ENCODE assay signal across 1 cellular context in the genomic region with DNA sequence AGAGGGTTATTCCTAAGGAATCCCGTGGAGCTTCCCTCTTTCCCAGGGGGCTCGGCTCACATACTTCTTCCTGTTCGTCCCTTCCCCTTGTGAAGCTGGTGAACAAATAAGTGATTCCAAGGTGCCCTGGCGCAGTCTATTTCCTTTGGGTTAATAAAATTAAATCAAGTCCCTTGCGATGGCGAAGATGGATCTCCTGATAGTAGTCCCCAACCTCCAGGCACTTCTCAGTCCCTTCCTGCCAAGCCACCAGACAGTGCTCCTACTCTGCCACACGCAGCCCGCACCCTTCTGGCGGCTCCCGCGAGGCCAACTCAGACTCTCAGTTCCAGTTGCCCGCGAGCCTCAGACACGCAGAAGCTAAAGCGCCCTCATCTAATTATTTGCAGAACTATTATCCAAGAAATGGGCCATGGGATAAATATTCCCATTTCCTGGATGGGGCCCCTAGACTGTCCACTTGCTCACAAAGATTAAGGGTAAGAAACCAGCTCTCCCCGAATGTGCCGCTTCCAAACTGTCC.
TF ChIP-seq lines count a peak whose summit lies in the region.

No MANE protein-coding gene starts in this region.

TF ChIP-seq in HepG2, 621 proteins besides CTCF, POLR2A, EP300 and RAD21:
- TF ChIP-seq, protein P1, sequence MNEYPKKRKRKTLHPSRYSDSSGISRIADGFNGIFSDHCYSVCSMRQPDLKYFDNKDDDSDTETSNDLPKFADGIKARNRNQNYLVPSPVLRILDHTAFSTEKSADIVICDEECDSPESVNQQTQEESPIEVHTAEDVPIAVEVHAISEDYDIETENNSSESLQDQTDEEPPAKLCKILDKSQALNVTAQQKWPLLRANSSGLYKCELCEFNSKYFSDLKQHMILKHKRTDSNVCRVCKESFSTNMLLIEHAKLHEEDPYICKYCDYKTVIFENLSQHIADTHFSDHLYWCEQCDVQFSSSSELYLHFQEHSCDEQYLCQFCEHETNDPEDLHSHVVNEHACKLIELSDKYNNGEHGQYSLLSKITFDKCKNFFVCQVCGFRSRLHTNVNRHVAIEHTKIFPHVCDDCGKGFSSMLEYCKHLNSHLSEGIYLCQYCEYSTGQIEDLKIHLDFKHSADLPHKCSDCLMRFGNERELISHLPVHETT (CRISPR knock-in tag; conservative IDR thresholded peaks at IDR 0.05), result no peak
- TF ChIP-seq, protein P2, sequence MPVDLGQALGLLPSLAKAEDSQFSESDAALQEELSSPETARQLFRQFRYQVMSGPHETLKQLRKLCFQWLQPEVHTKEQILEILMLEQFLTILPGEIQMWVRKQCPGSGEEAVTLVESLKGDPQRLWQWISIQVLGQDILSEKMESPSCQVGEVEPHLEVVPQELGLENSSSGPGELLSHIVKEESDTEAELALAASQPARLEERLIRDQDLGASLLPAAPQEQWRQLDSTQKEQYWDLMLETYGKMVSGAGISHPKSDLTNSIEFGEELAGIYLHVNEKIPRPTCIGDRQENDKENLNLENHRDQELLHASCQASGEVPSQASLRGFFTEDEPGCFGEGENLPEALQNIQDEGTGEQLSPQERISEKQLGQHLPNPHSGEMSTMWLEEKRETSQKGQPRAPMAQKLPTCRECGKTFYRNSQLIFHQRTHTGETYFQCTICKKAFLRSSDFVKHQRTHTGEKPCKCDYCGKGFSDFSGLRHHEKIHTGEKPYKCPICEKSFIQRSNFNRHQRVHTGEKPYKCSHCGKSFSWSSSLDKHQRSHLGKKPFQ (CRISPR knock-in tag; IDR thresholded peaks at IDR 0.05; ENCODE audit: insufficient replicate concordance), result no peak
- TF ChIP-seq, protein P3, sequence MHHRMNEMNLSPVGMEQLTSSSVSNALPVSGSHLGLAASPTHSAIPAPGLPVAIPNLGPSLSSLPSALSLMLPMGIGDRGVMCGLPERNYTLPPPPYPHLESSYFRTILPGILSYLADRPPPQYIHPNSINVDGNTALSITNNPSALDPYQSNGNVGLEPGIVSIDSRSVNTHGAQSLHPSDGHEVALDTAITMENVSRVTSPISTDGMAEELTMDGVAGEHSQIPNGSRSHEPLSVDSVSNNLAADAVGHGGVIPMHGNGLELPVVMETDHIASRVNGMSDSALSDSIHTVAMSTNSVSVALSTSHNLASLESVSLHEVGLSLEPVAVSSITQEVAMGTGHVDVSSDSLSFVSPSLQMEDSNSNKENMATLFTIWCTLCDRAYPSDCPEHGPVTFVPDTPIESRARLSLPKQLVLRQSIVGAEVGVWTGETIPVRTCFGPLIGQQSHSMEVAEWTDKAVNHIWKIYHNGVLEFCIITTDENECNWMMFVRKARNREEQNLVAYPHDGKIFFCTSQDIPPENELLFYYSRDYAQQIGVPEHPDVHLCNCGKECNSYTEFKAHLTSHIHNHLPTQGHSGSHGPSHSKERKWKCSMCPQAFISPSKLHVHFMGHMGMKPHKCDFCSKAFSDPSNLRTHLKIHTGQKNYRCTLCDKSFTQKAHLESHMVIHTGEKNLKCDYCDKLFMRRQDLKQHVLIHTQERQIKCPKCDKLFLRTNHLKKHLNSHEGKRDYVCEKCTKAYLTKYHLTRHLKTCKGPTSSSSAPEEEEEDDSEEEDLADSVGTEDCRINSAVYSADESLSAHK (CRISPR knock-in tag; IDR thresholded peaks at IDR 0.05; ENCODE audit: borderline replicate concordance), result no peak
- TF ChIP-seq, protein P4, sequence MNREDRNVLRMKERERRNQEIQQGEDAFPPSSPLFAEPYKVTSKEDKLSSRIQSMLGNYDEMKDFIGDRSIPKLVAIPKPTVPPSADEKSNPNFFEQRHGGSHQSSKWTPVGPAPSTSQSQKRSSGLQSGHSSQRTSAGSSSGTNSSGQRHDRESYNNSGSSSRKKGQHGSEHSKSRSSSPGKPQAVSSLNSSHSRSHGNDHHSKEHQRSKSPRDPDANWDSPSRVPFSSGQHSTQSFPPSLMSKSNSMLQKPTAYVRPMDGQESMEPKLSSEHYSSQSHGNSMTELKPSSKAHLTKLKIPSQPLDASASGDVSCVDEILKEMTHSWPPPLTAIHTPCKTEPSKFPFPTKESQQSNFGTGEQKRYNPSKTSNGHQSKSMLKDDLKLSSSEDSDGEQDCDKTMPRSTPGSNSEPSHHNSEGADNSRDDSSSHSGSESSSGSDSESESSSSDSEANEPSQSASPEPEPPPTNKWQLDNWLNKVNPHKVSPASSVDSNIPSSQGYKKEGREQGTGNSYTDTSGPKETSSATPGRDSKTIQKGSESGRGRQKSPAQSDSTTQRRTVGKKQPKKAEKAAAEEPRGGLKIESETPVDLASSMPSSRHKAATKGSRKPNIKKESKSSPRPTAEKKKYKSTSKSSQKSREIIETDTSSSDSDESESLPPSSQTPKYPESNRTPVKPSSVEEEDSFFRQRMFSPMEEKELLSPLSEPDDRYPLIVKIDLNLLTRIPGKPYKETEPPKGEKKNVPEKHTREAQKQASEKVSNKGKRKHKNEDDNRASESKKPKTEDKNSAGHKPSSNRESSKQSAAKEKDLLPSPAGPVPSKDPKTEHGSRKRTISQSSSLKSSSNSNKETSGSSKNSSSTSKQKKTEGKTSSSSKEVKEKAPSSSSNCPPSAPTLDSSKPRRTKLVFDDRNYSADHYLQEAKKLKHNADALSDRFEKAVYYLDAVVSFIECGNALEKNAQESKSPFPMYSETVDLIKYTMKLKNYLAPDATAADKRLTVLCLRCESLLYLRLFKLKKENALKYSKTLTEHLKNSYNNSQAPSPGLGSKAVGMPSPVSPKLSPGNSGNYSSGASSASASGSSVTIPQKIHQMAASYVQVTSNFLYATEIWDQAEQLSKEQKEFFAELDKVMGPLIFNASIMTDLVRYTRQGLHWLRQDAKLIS (CRISPR knock-in tag; IDR thresholded peaks at IDR 0.05), result no peak
- TF ChIP-seq ZNF232 (CRISPR knock-in tag; IDR thresholded peaks at IDR 0.05; ENCODE audit: borderline replicate concordance) (no peak), SMARCE1 (IDR thresholded peaks at IDR 0.05; ENCODE audit: borderline replicate concordance) (no peak)
- TF ChIP-seq, protein P5, sequence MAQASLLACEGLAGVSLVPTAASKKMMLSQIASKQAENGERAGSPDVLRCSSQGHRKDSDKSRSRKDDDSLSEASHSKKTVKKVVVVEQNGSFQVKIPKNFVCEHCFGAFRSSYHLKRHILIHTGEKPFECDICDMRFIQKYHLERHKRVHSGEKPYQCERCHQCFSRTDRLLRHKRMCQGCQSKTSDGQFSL (CRISPR knock-in tag; IDR thresholded peaks at IDR 0.05), result no peak
